In the genomic region with DNA sequence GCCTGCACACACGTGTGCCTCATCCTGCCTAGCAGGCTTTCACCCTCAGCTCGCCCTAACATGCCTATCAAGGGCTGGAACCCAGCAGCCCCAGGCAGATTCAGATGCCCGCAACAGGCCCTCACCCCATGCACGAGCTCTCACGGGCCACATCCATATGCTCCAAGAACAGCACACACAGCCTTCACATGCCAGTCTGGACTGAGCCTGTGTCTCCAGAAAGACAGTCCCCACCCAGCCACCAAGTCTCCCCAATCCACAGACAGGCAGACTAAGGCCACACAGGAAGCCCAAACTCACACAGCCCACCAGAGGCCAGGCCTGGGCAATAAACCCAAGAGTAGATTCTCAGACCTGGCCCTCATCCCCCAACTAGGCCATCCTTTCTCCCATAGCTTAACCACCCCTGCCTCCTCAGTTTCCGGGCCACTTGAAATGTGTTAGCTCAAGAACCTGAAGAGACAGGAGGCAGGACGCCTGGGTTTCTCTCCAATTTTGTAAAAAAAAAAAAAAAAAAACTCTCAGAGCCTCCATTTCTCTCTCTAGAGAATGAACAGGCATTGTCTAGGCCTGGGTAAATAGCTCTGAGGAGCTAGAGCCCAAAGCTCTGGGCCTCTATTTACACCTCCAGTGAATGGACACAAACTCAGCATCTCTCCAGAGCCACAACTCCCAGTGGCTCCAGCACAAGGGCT, we compare ENCODE assay signal across 1 cellular context.
TF ChIP-seq lines count a peak whose summit lies in the region.

No MANE protein-coding gene starts in this region.

TF ChIP-seq in GM12878, 131 proteins besides CTCF, POLR2A, EP300 and RAD21:
- TF ChIP-seq ATF7 (IDR thresholded peaks at IDR 0.05; ENCODE audit: low read depth) (no peak), KAT2A (conservative IDR thresholded peaks at IDR 0.05; ENCODE audit: control insufficient read depth, low read depth, low read length) (no peak), HDAC2 (IDR thresholded peaks at IDR 0.05) (no peak), MYB (IDR thresholded peaks at IDR 0.05; ENCODE audit: borderline replicate concordance, low read depth, low read length) (no peak), NR2C1 (IDR thresholded peaks at IDR 0.05) (no peak), PAX5 (IDR thresholded peaks at IDR 0.05; ENCODE audit: borderline replicate concordance, low read depth, low read length) (no peak), E2F8 (IDR thresholded peaks at IDR 0.05; ENCODE audit: low read depth, partially characterized antibody) (no peak), CHD4 (IDR thresholded peaks at IDR 0.05) (no peak), CREB1 (IDR thresholded peaks at IDR 0.05; ENCODE audit: low read depth) (no peak), SMAD1 (IDR thresholded peaks at IDR 0.05; ENCODE audit: low read depth, partially characterized antibody) (no peak), ZNF217 (IDR thresholded peaks at IDR 0.05) (0 out of 2 replicates have a peak, but pooled peaks have one; percentile 30), ASH2L (IDR thresholded peaks at IDR 0.05; ENCODE audit: borderline replicate concordance, low read depth) (no peak), MLLT1 (IDR thresholded peaks at IDR 0.05) (peak; percentile 30; the same call in 1 of the 2 replicates), SMARCA5 (IDR thresholded peaks at IDR 0.05) (peak; percentile 46; the same call in 1 of the 2 replicates), ZNF687 (IDR thresholded peaks at IDR 0.05) (no peak)
- TF ChIP-seq, protein P1, sequence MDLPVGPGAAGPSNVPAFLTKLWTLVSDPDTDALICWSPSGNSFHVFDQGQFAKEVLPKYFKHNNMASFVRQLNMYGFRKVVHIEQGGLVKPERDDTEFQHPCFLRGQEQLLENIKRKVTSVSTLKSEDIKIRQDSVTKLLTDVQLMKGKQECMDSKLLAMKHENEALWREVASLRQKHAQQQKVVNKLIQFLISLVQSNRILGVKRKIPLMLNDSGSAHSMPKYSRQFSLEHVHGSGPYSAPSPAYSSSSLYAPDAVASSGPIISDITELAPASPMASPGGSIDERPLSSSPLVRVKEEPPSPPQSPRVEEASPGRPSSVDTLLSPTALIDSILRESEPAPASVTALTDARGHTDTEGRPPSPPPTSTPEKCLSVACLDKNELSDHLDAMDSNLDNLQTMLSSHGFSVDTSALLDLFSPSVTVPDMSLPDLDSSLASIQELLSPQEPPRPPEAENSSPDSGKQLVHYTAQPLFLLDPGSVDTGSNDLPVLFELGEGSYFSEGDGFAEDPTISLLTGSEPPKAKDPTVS (IDR thresholded peaks at IDR 0.05; ENCODE audit: low read depth, low read length), result no peak
